In genomic region chr11:9207229-9207628, GRCh38 we compare ENCODE assay signal across 20 cellular contexts.
"Had no signal": no experiment of that assay in that cellular context is flagged by ENCODE, and none has a peak within 500 bp of the region (broad histone marks: within the 10 kb centered on the region; RNA-seq: fewer than 3 reads in every experiment).

No MANE protein-coding gene starts in this region.

- H3K27me3 ChIP-seq: heart right ventricle, upper lobe of left lung had no signal

- H3K4me3 ChIP-seq: coronary artery, heart right ventricle, prostate gland, skin epidermis, thoracic aorta, upper lobe of left lung had no signal

- ATAC-seq: esophagus mucosa; heart right ventricle; naive thymus-derived CD8-positive, alpha-beta T cell; right cardiac atrium; stimulated activated naive CD8-positive, alpha-beta T cell treated with anti-CD3 and anti-CD28 coated beads, Interleukin-15, amount 100 ng/mL, for 72 hours had no signal

- H3K27me3 Mint-ChIP-seq: activated naive CD8-positive, alpha-beta T cell; naive thymus-derived CD8-positive, alpha-beta T cell; stimulated activated naive CD8-positive, alpha-beta T cell treated with anti-CD3 and anti-CD28 coated beads, Interleukin-15, amount 100 ng/mL, for 72 hours had no signal

- H3K4me1 ChIP-seq: prostate gland had no signal

- H3K9me3 Mint-ChIP-seq: naive thymus-derived CD8-positive, alpha-beta T cell; stimulated activated naive CD8-positive, alpha-beta T cell treated with anti-CD3 and anti-CD28 coated beads, Interleukin-15, amount 100 ng/mL, for 72 hours had no signal

- H3K27ac ChIP-seq: coronary artery, prostate gland, skin epidermis, thoracic aorta, upper lobe of left lung, WERI-Rb-1 had no signal

- H3K36me3 ChIP-seq: prostate gland had no signal

- H3K4me3 Mint-ChIP-seq: activated naive CD8-positive, alpha-beta T cell; naive thymus-derived CD8-positive, alpha-beta T cell; stimulated activated naive CD8-positive, alpha-beta T cell treated with anti-CD3 and anti-CD28 coated beads, Interleukin-15, amount 100 ng/mL, for 72 hours had no signal

- DNase-seq: activated CD4-positive, alpha-beta T cell treated with anti-CD3 and anti-CD28 coated beads, Interleukin-2, amount 50 U/mL, for 4 hours; activated gamma-delta T cell; effector CD4-positive, alpha-beta T cell; heart right ventricle; mesendoderm; naive thymus-derived CD8-positive, alpha-beta T cell; nucleus accumbens; right cardiac atrium; stimulated activated CD4-positive, alpha-beta T cell treated with anti-CD3 and anti-CD28 coated beads, Interleukin-15, amount 100 ng/mL, for 24 hours; stimulated activated CD4-positive, alpha-beta T cell treated with anti-CD3 and anti-CD28 coated beads, Interleukin-4, amount 100 ng/mL, for 1 hour; stimulated activated naive CD8-positive, alpha-beta T cell treated with anti-CD3 and anti-CD28 coated beads, Interleukin-15, amount 100 ng/mL, for 72 hours; T-helper 2 cell; upper lobe of left lung; WERI-Rb-1 had no signal

- H3K27ac Mint-ChIP-seq: activated naive CD8-positive, alpha-beta T cell; stimulated activated naive CD8-positive, alpha-beta T cell treated with anti-CD3 and anti-CD28 coated beads, Interleukin-15, amount 100 ng/mL, for 72 hours had no signal

- H3K9me3 ChIP-seq: heart right ventricle, prostate gland, thoracic aorta, upper lobe of left lung had no signal
